In genomic region chr19:55493650-55494171, GRCh38 we compare ENCODE assay signal across 1 cellular context.
TF ChIP-seq lines count a peak whose summit lies in the region.

No MANE protein-coding gene starts in this region.

TF ChIP-seq in GM23338, 12 proteins besides CTCF, POLR2A, EP300 and RAD21:
- TF ChIP-seq ZNF114 (CRISPR knock-in tag; IDR thresholded peaks at IDR 0.05): no peak
- TF ChIP-seq JUNB (IDR thresholded peaks at IDR 0.05; ENCODE audit: unreplicated experiment): no peak
- TF ChIP-seq, protein P1, sequence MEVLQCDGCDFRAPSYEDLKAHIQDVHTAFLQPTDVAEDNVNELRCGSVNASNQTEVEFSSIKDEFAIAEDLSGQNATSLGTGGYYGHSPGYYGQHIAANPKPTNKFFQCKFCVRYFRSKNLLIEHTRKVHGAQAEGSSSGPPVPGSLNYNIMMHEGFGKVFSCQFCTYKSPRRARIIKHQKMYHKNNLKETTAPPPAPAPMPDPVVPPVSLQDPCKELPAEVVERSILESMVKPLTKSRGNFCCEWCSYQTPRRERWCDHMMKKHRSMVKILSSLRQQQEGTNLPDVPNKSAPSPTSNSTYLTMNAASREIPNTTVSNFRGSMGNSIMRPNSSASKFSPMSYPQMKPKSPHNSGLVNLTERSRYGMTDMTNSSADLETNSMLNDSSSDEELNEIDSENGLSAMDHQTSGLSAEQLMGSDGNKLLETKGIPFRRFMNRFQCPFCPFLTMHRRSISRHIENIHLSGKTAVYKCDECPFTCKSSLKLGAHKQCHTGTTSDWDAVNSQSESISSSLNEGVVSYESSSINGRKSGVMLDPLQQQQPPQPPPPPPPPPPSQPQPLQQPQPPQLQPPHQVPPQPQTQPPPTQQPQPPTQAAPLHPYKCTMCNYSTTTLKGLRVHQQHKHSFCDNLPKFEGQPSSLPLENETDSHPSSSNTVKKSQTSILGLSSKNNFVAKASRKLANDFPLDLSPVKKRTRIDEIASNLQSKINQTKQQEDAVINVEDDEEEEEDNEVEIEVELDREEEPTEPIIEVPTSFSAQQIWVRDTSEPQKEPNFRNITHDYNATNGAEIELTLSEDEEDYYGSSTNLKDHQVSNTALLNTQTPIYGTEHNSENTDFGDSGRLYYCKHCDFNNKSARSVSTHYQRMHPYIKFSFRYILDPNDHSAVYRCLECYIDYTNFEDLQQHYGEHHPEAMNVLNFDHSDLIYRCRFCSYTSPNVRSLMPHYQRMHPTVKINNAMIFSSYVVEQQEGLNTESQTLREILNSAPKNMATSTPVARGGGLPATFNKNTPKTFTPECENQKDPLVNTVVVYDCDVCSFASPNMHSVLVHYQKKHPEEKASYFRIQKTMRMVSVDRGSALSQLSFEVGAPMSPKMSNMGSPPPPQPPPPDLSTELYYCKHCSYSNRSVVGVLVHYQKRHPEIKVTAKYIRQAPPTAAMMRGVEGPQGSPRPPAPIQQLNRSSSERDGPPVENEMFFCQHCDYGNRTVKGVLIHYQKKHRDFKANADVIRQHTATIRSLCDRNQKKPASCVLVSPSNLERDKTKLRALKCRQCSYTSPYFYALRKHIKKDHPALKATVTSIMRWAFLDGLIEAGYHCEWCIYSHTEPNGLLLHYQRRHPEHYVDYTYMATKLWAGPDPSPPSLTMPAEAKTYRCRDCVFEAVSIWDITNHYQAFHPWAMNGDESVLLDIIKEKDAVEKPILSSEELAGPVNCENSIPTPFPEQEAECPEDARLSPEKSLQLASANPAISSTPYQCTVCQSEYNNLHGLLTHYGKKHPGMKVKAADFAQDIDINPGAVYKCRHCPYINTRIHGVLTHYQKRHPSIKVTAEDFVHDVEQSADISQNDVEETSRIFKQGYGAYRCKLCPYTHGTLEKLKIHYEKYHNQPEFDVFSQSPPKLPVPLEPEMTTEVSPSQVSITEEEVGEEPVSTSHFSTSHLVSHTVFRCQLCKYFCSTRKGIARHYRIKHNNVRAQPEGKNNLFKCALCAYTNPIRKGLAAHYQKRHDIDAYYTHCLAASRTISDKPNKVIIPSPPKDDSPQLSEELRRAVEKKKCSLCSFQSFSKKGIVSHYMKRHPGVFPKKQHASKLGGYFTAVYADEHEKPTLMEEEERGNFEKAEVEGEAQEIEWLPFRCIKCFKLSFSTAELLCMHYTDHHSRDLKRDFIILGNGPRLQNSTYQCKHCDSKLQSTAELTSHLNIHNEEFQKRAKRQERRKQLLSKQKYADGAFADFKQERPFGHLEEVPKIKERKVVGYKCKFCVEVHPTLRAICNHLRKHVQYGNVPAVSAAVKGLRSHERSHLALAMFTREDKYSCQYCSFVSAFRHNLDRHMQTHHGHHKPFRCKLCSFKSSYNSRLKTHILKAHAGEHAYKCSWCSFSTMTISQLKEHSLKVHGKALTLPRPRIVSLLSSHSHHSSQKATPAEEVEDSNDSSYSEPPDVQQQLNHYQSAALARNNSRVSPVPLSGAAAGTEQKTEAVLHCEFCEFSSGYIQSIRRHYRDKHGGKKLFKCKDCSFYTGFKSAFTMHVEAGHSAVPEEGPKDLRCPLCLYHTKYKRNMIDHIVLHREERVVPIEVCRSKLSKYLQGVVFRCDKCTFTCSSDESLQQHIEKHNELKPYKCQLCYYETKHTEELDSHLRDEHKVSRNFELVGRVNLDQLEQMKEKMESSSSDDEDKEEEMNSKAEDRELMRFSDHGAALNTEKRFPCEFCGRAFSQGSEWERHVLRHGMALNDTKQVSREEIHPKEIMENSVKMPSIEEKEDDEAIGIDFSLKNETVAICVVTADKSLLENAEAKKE (CRISPR knock-in tag; IDR thresholded peaks at IDR 0.05): no peak
- TF ChIP-seq NANOG (IDR thresholded peaks at IDR 0.05; ENCODE audit: borderline replicate concordance): no peak
- no peak for TF ChIP-seq REST (IDR thresholded peaks at IDR 0.05; ENCODE audit: unreplicated experiment)
- no peak for TF ChIP-seq STAT1 (IDR thresholded peaks at IDR 0.05; ENCODE audit: unreplicated experiment)
- TF ChIP-seq EZH2phosphoT487 (IDR thresholded peaks at IDR 0.05; ENCODE audit: unreplicated experiment): no peak
- TF ChIP-seq POLR2AphosphoS5 (IDR thresholded peaks at IDR 0.05; ENCODE audit: low read depth): no peak
- TF ChIP-seq EZH2 (IDR thresholded peaks at IDR 0.05; ENCODE audit: low read depth, unreplicated experiment): no peak
- no peak for TF ChIP-seq CREB1 (CRISPR knock-in tag; IDR thresholded peaks at IDR 0.05; ENCODE audit: low read depth)
- no peak for TF ChIP-seq ZNF331 (CRISPR knock-in tag; IDR thresholded peaks at IDR 0.05; ENCODE audit: low read depth)
- TF ChIP-seq, protein P2, sequence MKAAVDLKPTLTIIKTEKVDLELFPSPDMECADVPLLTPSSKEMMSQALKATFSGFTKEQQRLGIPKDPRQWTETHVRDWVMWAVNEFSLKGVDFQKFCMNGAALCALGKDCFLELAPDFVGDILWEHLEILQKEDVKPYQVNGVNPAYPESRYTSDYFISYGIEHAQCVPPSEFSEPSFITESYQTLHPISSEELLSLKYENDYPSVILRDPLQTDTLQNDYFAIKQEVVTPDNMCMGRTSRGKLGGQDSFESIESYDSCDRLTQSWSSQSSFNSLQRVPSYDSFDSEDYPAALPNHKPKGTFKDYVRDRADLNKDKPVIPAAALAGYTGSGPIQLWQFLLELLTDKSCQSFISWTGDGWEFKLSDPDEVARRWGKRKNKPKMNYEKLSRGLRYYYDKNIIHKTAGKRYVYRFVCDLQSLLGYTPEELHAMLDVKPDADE (IDR thresholded peaks at IDR 0.05): no peak
TF ChIP-seq in GM23338: peak in this region for 0.
